Comparison of ENCODE assay signal across 29 cellular contexts in the genomic region with DNA sequence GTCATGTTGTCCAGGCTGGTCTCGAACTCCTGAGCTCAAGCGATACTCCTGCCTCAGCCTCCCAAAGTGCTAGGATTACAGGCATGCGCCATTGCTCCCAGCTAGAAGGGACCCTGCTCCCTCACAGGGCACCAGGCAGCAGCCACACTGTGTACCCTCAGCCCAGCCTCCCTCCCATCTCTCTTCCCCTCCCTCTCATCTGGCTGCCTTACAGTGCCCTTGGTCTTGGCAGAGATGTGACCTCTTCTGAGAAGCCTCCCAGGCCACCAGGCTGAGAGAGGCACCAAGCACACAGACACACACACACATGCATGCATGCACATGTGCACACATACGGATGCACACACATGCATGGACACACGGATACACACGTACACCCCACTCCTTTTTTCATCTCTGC. TPM values are rescaled to one million over a fixed set of nuclear protein-coding genes. Genes with fewer than 3 reads are reported as not detected.
"Had no signal": no experiment of that assay in that cellular context is flagged by ENCODE, and none has a peak within 500 bp of the region (broad histone marks: within the 10 kb centered on the region; RNA-seq: fewer than 3 reads in every experiment).

No MANE protein-coding gene starts in this region.

- H3K36me3 ChIP-seq: neutrophil had no signal

- H3K27me3 Mint-ChIP-seq: activated CD4-positive, alpha-beta T cell treated with anti-CD3 and anti-CD28 coated beads for 36 hours; activated naive CD8-positive, alpha-beta T cell had no signal

- H3K4me3 ChIP-seq: body of pancreas, coronary artery, dorsolateral prefrontal cortex, lung, pancreas, psoas muscle, stomach, thyroid gland, upper lobe of right lung had no signal

- DNase-seq: activated CD4-positive, alpha-beta T cell treated with anti-CD3 and anti-CD28 coated beads for 36 hours; activated CD4-positive, CD25-positive, alpha-beta regulatory T cell; activated CD8-positive, alpha-beta T cell treated with anti-CD3 and anti-CD28 coated beads, Interleukin-2, amount 10 ng/mL, durations not matched to agents 7 days and 5 days; activated effector memory CD4-positive, alpha-beta T cell treated with Interleukin-2 at 50 U/mL for 16 hours; activated naive CD4-positive, alpha-beta T cell treated with Interleukin-2 at 50 U/mL for 16 hours; anterior cingulate cortex; body of pancreas; dorsolateral prefrontal cortex; effector memory CD4-positive, alpha-beta T cell; head of caudate nucleus; mesendoderm; psoas muscle; stimulated activated CD4-positive, alpha-beta T cell treated with anti-CD3 and anti-CD28 coated beads, Interleukin-15, amount 100 ng/mL, for 24 hours; stimulated activated CD4-positive, alpha-beta T cell treated with anti-CD3 and anti-CD28 coated beads, Interleukin-2, amount 100 ng/mL, for 24 hours; stimulated activated naive B cell treated with anti-CD40 and anti-IgM and Interleukin-4, amounts not matched to agents 10 μg/mL and 1 μg/mL and 100 μg/mL, for 72 hours; stomach; thyroid gland; upper lobe of right lung had no signal

- H3K27ac Mint-ChIP-seq: activated CD4-positive, alpha-beta T cell treated with anti-CD3 and anti-CD28 coated beads for 36 hours; activated CD8-positive, alpha-beta T cell treated with anti-CD3 and anti-CD28 coated beads, Interleukin-2, amount 10 ng/mL, durations not matched to agents 7 days and 5 days; activated naive CD8-positive, alpha-beta T cell; natural killer cell treated with Interleukin-12 subunit alpha and Interleukin-12 subunit beta and Interleukin-15 and Interleukin-18, amount 100 ng/mL, for 72 hours; stimulated activated naive B cell treated with anti-CD40 and anti-IgM and Interleukin-4, amounts not matched to agents 10 μg/mL and 1 μg/mL and 100 μg/mL, for 72 hours had no signal

- H3K27ac ChIP-seq: body of pancreas, coronary artery, dorsolateral prefrontal cortex, neutrophil, pancreas, psoas muscle, stomach, thyroid gland, upper lobe of right lung had no signal

- H3K4me1 ChIP-seq: body of pancreas, pancreas, psoas muscle, stomach, thyroid gland had no signal

- H3K4me1 Mint-ChIP-seq: activated CD4-positive, alpha-beta T cell treated with anti-CD3 and anti-CD28 coated beads for 36 hours; stimulated activated naive B cell treated with anti-CD40 and anti-IgM and Interleukin-4, amounts not matched to agents 10 μg/mL and 1 μg/mL and 100 μg/mL, for 72 hours had no signal

- H3K27me3 ChIP-seq: body of pancreas, pancreas, stomach, thyroid gland, upper lobe of right lung had no signal

- H3K4me3 Mint-ChIP-seq: activated CD4-positive, alpha-beta T cell treated with anti-CD3 and anti-CD28 coated beads for 36 hours; activated CD8-positive, alpha-beta T cell treated with anti-CD3 and anti-CD28 coated beads, Interleukin-2, amount 10 ng/mL, durations not matched to agents 7 days and 5 days; activated naive CD8-positive, alpha-beta T cell; natural killer cell treated with Interleukin-12 subunit alpha and Interleukin-12 subunit beta and Interleukin-15 and Interleukin-18, amount 100 ng/mL, for 72 hours; stimulated activated naive B cell treated with anti-CD40 and anti-IgM and Interleukin-4, amounts not matched to agents 10 μg/mL and 1 μg/mL and 100 μg/mL, for 72 hours had no signal

- H3K36me3 Mint-ChIP-seq: activated naive CD8-positive, alpha-beta T cell; natural killer cell treated with Interleukin-12 subunit alpha and Interleukin-12 subunit beta and Interleukin-15 and Interleukin-18, amount 100 ng/mL, for 72 hours; stimulated activated naive B cell treated with anti-CD40 and anti-IgM and Interleukin-4, amounts not matched to agents 10 μg/mL and 1 μg/mL and 100 μg/mL, for 72 hours had no signal

- ATAC-seq: activated CD4-positive, alpha-beta T cell treated with anti-CD3 and anti-CD28 coated beads for 36 hours; activated CD8-positive, alpha-beta T cell treated with anti-CD3 and anti-CD28 coated beads, Interleukin-2, amount 10 ng/mL, durations not matched to agents 7 days and 5 days; body of pancreas; left lobe of liver; natural killer cell treated with Interleukin-12 subunit alpha and Interleukin-12 subunit beta and Interleukin-15 and Interleukin-18, amount 100 ng/mL, for 72 hours; pancreas; psoas muscle; stimulated activated naive B cell treated with anti-CD40 and anti-IgM and Interleukin-4, amounts not matched to agents 10 μg/mL and 1 μg/mL and 100 μg/mL, for 72 hours had no signal

- H3K9me3 ChIP-seq: body of pancreas, neutrophil, pancreas, psoas muscle, stomach, thyroid gland, upper lobe of right lung had no signal

- H3K9me3 Mint-ChIP-seq: natural killer cell treated with Interleukin-12 subunit alpha and Interleukin-12 subunit beta and Interleukin-15 and Interleukin-18, amount 100 ng/mL, for 72 hours; stimulated activated naive B cell treated with anti-CD40 and anti-IgM and Interleukin-4, amounts not matched to agents 10 μg/mL and 1 μg/mL and 100 μg/mL, for 72 hours had no signal

RNA-seq across cellular contexts. Expression of gene EPHA2, which starts 25.0 kb away (rescaled TPM):
- total RNA-seq: activated CD8-positive, alpha-beta T cell treated with anti-CD3 and anti-CD28 coated beads, Interleukin-2, amount 10 ng/mL, durations not matched to agents 7 days and 5 days; natural killer cell treated with Interleukin-12 subunit alpha and Interleukin-12 subunit beta and Interleukin-15 and Interleukin-18, amount 100 ng/mL, for 72 hours; T-helper 1 cell treated with Interleukin-12 subunit alpha and Interleukin-12 subunit beta and Interleukin-4 antibody, amounts not matched to agents 30 ng/mL and 1 ng/mL, for 36 hours had no signal

RNA-seq across cellular contexts. Expression of gene FAM131C, which starts 57.4 kb away (rescaled TPM):
- total RNA-seq: endothelial cell of umbilical vein; left lobe of liver; lung; mononuclear cell; myocyte; natural killer cell treated with Interleukin-12 subunit alpha and Interleukin-12 subunit beta and Interleukin-15 and Interleukin-18, amount 100 ng/mL, for 72 hours; psoas muscle; stomach; upper lobe of right lung had no signal
- polyA plus RNA-seq: lung had no signal
